18 cellular contexts compared by ENCODE assay signal in genomic region chr4:77877167-77877566, GRCh38. TPM values are rescaled to one million over a fixed set of nuclear protein-coding genes. Genes with fewer than 3 reads are reported as not detected.
A peak's percentile ranks its signal among the peaks of the same experiment; 100 is the strongest.
DNase-seq lines count a peak whose midpoint lies in the region; ATAC-seq and TF ChIP-seq lines count a peak whose summit lies in the region.
"Had no signal": no experiment of that assay in that cellular context is flagged by ENCODE, and none has a peak within 500 bp of the region (broad histone marks: within the 10 kb centered on the region; RNA-seq: fewer than 3 reads in every experiment).

No MANE protein-coding gene starts in this region.

- no peak for TF ChIP-seq CTCF in activated CD8-positive, alpha-beta T cell treated with anti-CD3 and anti-CD28 coated beads for 36 hours (IDR thresholded peaks at IDR 0.05)
- TF ChIP-seq CTCF in endothelial cell (IDR thresholded peaks at IDR 0.05; ENCODE audit: unreplicated experiment): no peak
- no peak for TF ChIP-seq CTCF in PC-9 (conservative IDR thresholded peaks at IDR 0.05)

- no peak overlapping the region for H3K27ac ChIP-seq in PC-9
- H3K27ac ChIP-seq: BLaER1 treated with 17β-estradiol and CSF1 and Interleukin-3, amounts not matched to agents 10 nM and 100 nM had no signal

- no peak overlapping the region for H3K4me3 ChIP-seq in PC-9
- H3K4me3 ChIP-seq: BLaER1 treated with 17β-estradiol and CSF1 and Interleukin-3, amounts not matched to agents 10 nM and 100 nM had no signal

- intact Hi-C loops in activated CD8-positive, alpha-beta T cell treated with anti-CD3 and anti-CD28 coated beads for 36 hours (cut with micrococcal nuclease): no loop called here
- intact Hi-C loops in PC-9 (cut with micrococcal nuclease; ENCODE audit: unreplicated experiment): no loop called here

- H3K9me2 ChIP-seq in PC-9 (ENCODE audit: insufficient read depth): no peaks in the 10 kb centered on the region

- ATAC-seq in activated CD8-positive, alpha-beta T cell treated with anti-CD3 and anti-CD28 coated beads, Interleukin-2, amount 10 ng/mL, durations not matched to agents 7 days and 5 days: peak; percentile 27
- ATAC-seq in activated CD8-positive, alpha-beta T cell treated with anti-CD3 and anti-CD28 coated beads for 36 hours: no peak
- ATAC-seq in T-helper 17 cell (peak; percentile 33), HG03460 (IDR thresholded peaks at IDR 0.05; ENCODE audit: unreplicated experiment) (no peak)

- no peaks in the 10 kb centered on the region; the same call in 1 of the 2 replicates for H3K36me3 ChIP-seq in PC-9 (ENCODE audit: low read depth)

- peaks cover 59% of the 10 kb centered on the region for H3K36me3 Mint-ChIP-seq in activated CD8-positive, alpha-beta T cell treated with anti-CD3 and anti-CD28 coated beads, Interleukin-2, amount 10 ng/mL, durations not matched to agents 7 days and 5 days (ENCODE audit: low read depth)
- H3K36me3 Mint-ChIP-seq in activated CD8-positive, alpha-beta T cell treated with anti-CD3 and anti-CD28 coated beads for 36 hours (ENCODE audit: low read depth): peaks cover 45% of the 10 kb centered on the region
- H3K36me3 Mint-ChIP-seq in T-helper 17 cell (ENCODE audit: low read depth): peaks cover 3% of the 10 kb centered on the region
- peaks cover 8% of the 10 kb centered on the region for H3K36me3 Mint-ChIP-seq in endothelial cell (ENCODE audit: low read depth, unreplicated experiment)

- CTCF ChIA-PET in activated CD8-positive, alpha-beta T cell treated with anti-CD3 and anti-CD28 coated beads, Interleukin-2, amount 10 ng/mL, durations not matched to agents 7 days and 5 days (lab: Charles Lee): interaction anchor here (2.1 kb wide), 1 partner anchor 17 kb away, joined by 7 read pairs; no protein-coding TSS in a partner anchor
- CTCF ChIA-PET in activated CD8-positive, alpha-beta T cell treated with anti-CD3 and anti-CD28 coated beads for 36 hours (lab: Charles Lee): no interaction called here
- CTCF ChIA-PET in PC-9 (lab: Charles Lee): no interaction called here

- H3K4me1 Mint-ChIP-seq in activated CD8-positive, alpha-beta T cell treated with anti-CD3 and anti-CD28 coated beads, Interleukin-2, amount 10 ng/mL, durations not matched to agents 7 days and 5 days (ENCODE audit: low read depth): peaks cover 13% of the 10 kb centered on the region
- peaks cover 34% of the 10 kb centered on the region for H3K4me1 Mint-ChIP-seq in activated CD8-positive, alpha-beta T cell treated with anti-CD3 and anti-CD28 coated beads for 36 hours (ENCODE audit: low read depth)
- H3K4me1 Mint-ChIP-seq in T-helper 17 cell: peaks cover 20% of the 10 kb centered on the region
- peaks cover 15% of the 10 kb centered on the region for H3K4me1 Mint-ChIP-seq in endothelial cell (ENCODE audit: unreplicated experiment)
- H3K4me1 Mint-ChIP-seq: B cell had no signal

- H3K4me1 ChIP-seq in PC-9 (replicated peaks; ENCODE audit: insufficient read depth): no peaks in the 10 kb centered on the region
- H3K4me1 ChIP-seq: BLaER1 treated with 17β-estradiol and CSF1 and Interleukin-3, amounts not matched to agents 10 nM and 100 nM had no signal

- no peak overlapping the region for H3K4me2 ChIP-seq in PC-9
- H3K4me2 ChIP-seq: BLaER1 treated with 17β-estradiol and CSF1 and Interleukin-3, amounts not matched to agents 10 nM and 100 nM had no signal

- DNase-seq in activated CD8-positive, alpha-beta T cell treated with anti-CD3 and anti-CD28 coated beads, Interleukin-2, amount 10 ng/mL, durations not matched to agents 7 days and 5 days: no peak
- DNase-seq in activated CD8-positive, alpha-beta T cell treated with anti-CD3 and anti-CD28 coated beads for 36 hours: no peak
- DNase-seq in T-helper 17 cell (no peak), endothelial cell (ENCODE audit: low spot score) (no peak), putamen (ENCODE audit: low spot score) (peak; percentile 12), NCI-H128 (lab: John Stamatoyannopoulos, UW; ENCODE audit: unreplicated experiment) (no peak), PC-9 (no peak)
- DNase-seq: 8988T, COR-L47, DMS 273 treated with DMSO at 0.1 percent for 48 hours, GOT3, IMR-90, KBM-7 had no signal

- H3K27me3 ChIP-seq in PC-9 (ENCODE audit: insufficient read depth, low read depth): no peaks in the 10 kb centered on the region
- H3K27me3 ChIP-seq: BLaER1 treated with 17β-estradiol and CSF1 and Interleukin-3, amounts not matched to agents 10 nM and 100 nM had no signal

- no TSS peak for BruUV-seq in PC-9 (replicated peaks; lab: Mats Ljungman, UMichigan)

- no peaks in the 10 kb centered on the region for H4K20me1 ChIP-seq in PC-9 (ENCODE audit: insufficient read depth)

- no peaks in the 10 kb centered on the region for H3K27me3 Mint-ChIP-seq in activated CD8-positive, alpha-beta T cell treated with anti-CD3 and anti-CD28 coated beads, Interleukin-2, amount 10 ng/mL, durations not matched to agents 7 days and 5 days (ENCODE audit: low read depth)
- H3K27me3 Mint-ChIP-seq in activated CD8-positive, alpha-beta T cell treated with anti-CD3 and anti-CD28 coated beads for 36 hours: no peaks in the 10 kb centered on the region
- H3K27me3 Mint-ChIP-seq in T-helper 17 cell: no peaks in the 10 kb centered on the region
- no peaks in the 10 kb centered on the region for H3K27me3 Mint-ChIP-seq in endothelial cell (ENCODE audit: unreplicated experiment)
- H3K27me3 Mint-ChIP-seq: B cell; CD8-positive, alpha-beta memory T cell had no signal

- H3K9me3 Mint-ChIP-seq in activated CD8-positive, alpha-beta T cell treated with anti-CD3 and anti-CD28 coated beads, Interleukin-2, amount 10 ng/mL, durations not matched to agents 7 days and 5 days (ENCODE audit: insufficient read depth): no peaks in the 10 kb centered on the region
- H3K9me3 Mint-ChIP-seq in activated CD8-positive, alpha-beta T cell treated with anti-CD3 and anti-CD28 coated beads for 36 hours: no peaks in the 10 kb centered on the region
- H3K9me3 Mint-ChIP-seq in endothelial cell (ENCODE audit: unreplicated experiment): no peaks in the 10 kb centered on the region
- H3K9me3 Mint-ChIP-seq: CD8-positive, alpha-beta memory T cell; H9 had no signal

- H3K27ac Mint-ChIP-seq in activated CD8-positive, alpha-beta T cell treated with anti-CD3 and anti-CD28 coated beads, Interleukin-2, amount 10 ng/mL, durations not matched to agents 7 days and 5 days: no peak overlapping the region
- H3K27ac Mint-ChIP-seq in activated CD8-positive, alpha-beta T cell treated with anti-CD3 and anti-CD28 coated beads for 36 hours: no peak overlapping the region
- H3K27ac Mint-ChIP-seq in T-helper 17 cell: peak overlapping the region; percentile 60
- peak overlapping the region; percentile 95 for H3K27ac Mint-ChIP-seq in endothelial cell (ENCODE audit: unreplicated experiment)
- H3K27ac Mint-ChIP-seq: B cell had no signal

- H3K4me3 Mint-ChIP-seq in activated CD8-positive, alpha-beta T cell treated with anti-CD3 and anti-CD28 coated beads, Interleukin-2, amount 10 ng/mL, durations not matched to agents 7 days and 5 days: no peak overlapping the region
- H3K4me3 Mint-ChIP-seq in activated CD8-positive, alpha-beta T cell treated with anti-CD3 and anti-CD28 coated beads for 36 hours: no peak overlapping the region
- H3K4me3 Mint-ChIP-seq in T-helper 17 cell (no peak overlapping the region), endothelial cell (ENCODE audit: unreplicated experiment) (no peak overlapping the region)
- H3K4me3 Mint-ChIP-seq: B cell; CD8-positive, alpha-beta memory T cell; H9 had no signal

- H2AFZ ChIP-seq in PC-9: no peak overlapping the region

- POLR2A ChIA-PET in activated CD8-positive, alpha-beta T cell treated with anti-CD3 and anti-CD28 coated beads, Interleukin-2, amount 10 ng/mL, durations not matched to agents 7 days and 5 days (lab: Charles Lee): interaction anchor here (1.1 to 1.4 kb wide), 2 partner anchors 15 to 56 kb away, joined by 3 read pairs; partner anchors contain the start of gene MRPL1
- POLR2A ChIA-PET in activated CD8-positive, alpha-beta T cell treated with anti-CD3 and anti-CD28 coated beads for 36 hours (lab: Charles Lee): no interaction called here
- POLR2A ChIA-PET in PC-9 (lab: Charles Lee; ENCODE audit: unreplicated experiment): no interaction called here

- H3K9me3 ChIP-seq in T-helper 17 cell (ENCODE audit: control insufficient read depth, low read length, poor library complexity, severe bottlenecking): no peaks in the 10 kb centered on the region
- no peaks in the 10 kb centered on the region for H3K9me3 ChIP-seq in PC-9 (ENCODE audit: insufficient read depth, low read depth)
- H3K9me3 ChIP-seq: BLaER1 treated with 17β-estradiol and CSF1 and Interleukin-3, amounts not matched to agents 10 nM and 100 nM had no signal

- H3K79me2 ChIP-seq in PC-9 (ENCODE audit: low read depth): no peaks in the 10 kb centered on the region

- H3F3A ChIP-seq in PC-9 (ENCODE audit: insufficient read depth, low read depth): no peaks in the 10 kb centered on the region

RNA-seq across cellular contexts. Expression of gene MRPL1, which starts 14.5 kb away (rescaled TPM):
- total RNA-seq in activated CD8-positive, alpha-beta T cell treated with anti-CD3 and anti-CD28 coated beads, Interleukin-2, amount 10 ng/mL, durations not matched to agents 7 days and 5 days: 10 to 100 TPM; 45.6 to 47.2 TPM
- 10 to 100 TPM; 55.7 to 62.4 TPM for total RNA-seq in activated CD8-positive, alpha-beta T cell treated with anti-CD3 and anti-CD28 coated beads for 36 hours
- total RNA-seq in T-helper 17 cell: 10 to 100 TPM; 15.4 to 19.0 TPM
- total RNA-seq in endothelial cell (ENCODE audit: unreplicated experiment): 28.2 TPM
- total RNA-seq in PC-9 (2021): 16.7 and 20.3 TPM in 2 replicates

RNA-seq across cellular contexts. Expression of gene CNOT6L, which starts 58.0 kb away (rescaled TPM):
- total RNA-seq in activated CD8-positive, alpha-beta T cell treated with anti-CD3 and anti-CD28 coated beads, Interleukin-2, amount 10 ng/mL, durations not matched to agents 7 days and 5 days: 100 to 1,000 TPM; 107 to 108 TPM
- total RNA-seq in activated CD8-positive, alpha-beta T cell treated with anti-CD3 and anti-CD28 coated beads for 36 hours: 100 to 1,000 TPM; 109 to 118 TPM
- total RNA-seq in T-helper 17 cell (100 to 1,000 TPM; 142 to 160 TPM), endothelial cell (ENCODE audit: unreplicated experiment) (35.3 TPM), PC-9 (2021) (26.7 and 28.4 TPM in 2 replicates)

Comparison
In these comparisons a context has a peak if more than half of its experiments do, and no peak if none do; other contexts are left out.
1. ATAC-seq: peak in activated CD8-positive, alpha-beta T cell treated with anti-CD3 and anti-CD28 coated beads, Interleukin-2, amount 10 ng/mL, durations not matched to agents 7 days and 5 days (single experiment) and T-helper 17 cell (single experiment); none in activated CD8-positive, alpha-beta T cell treated with anti-CD3 and anti-CD28 coated beads for 36 hours (single experiment) and HG03460 (single experiment).
2. H3K27ac Mint-ChIP-seq: peak in T-helper 17 cell (single experiment) and endothelial cell (single experiment); none in activated CD8-positive, alpha-beta T cell treated with anti-CD3 and anti-CD28 coated beads, Interleukin-2, amount 10 ng/mL, durations not matched to agents 7 days and 5 days (single experiment) and activated CD8-positive, alpha-beta T cell treated with anti-CD3 and anti-CD28 coated beads for 36 hours (single experiment).